In genomic region chr16:28722852-28723650, GRCh38 we compare ENCODE assay signal across 1 cellular context. TPM values are rescaled to one million over a fixed set of nuclear protein-coding genes. Genes with fewer than 3 reads are reported as not detected.
"Had no signal": no experiment of that assay in that cellular context is flagged by ENCODE, and none has a peak within 500 bp of the region (broad histone marks: within the 10 kb centered on the region; RNA-seq: fewer than 3 reads in every experiment).

No MANE protein-coding gene starts in this region.

RNA-seq across cellular contexts. Expression of gene NPIPB9, which starts 28.5 kb away (rescaled TPM):
- total RNA-seq: vagina had no signal
